Comparison of ENCODE assay signal across 22 cellular contexts in genomic region chr17:53724726-53725125, GRCh38.
DNase-seq lines count a peak whose midpoint lies in the region; ATAC-seq, FAIRE-seq and TF ChIP-seq lines count a peak whose summit lies in the region.
"Had no signal": no experiment of that assay in that cellular context is flagged by ENCODE, and none has a peak within 500 bp of the region (broad histone marks: within the 10 kb centered on the region; RNA-seq: fewer than 3 reads in every experiment).

No MANE protein-coding gene starts in this region.

- H3K14ac ChIP-seq in mesenchymal stem cell (ENCODE audit: low read length in 2 of 2) = no peak overlapping the region

- WGBS in mesenchymal stem cell = 100% methylated on average over 1 of the region's 1 CpG

- peak overlapping the region; percentile 89 for H2BK5ac ChIP-seq in mesenchymal stem cell (ENCODE audit: low read depth, low read length, poor library complexity, severe bottlenecking)

- in situ Hi-C loops in Caki2 (cut with HindIII; ENCODE audit: low pct_unique_long_range_greater_than_20kb, low sequenced_read_pairs) = no loop called here

- H3K4me3 ChIP-seq in astrocyte (ENCODE audit: insufficient read depth, low read depth, low read length) (no peak overlapping the region), mesenchymal stem cell (ENCODE audit: insufficient read depth in 1 of 2, low read depth in 1 of 2, low read length in 2 of 2) (no peak overlapping the region), lower lobe of right lung (no peak overlapping the region)
- H3K4me3 ChIP-seq: BLaER1, GM23338, K562 had no signal

- H2AFZ ChIP-seq in astrocyte (ENCODE audit: low read depth, low read length) (no peak overlapping the region), mesenchymal stem cell (ENCODE audit: low read depth, low read length) (no peak overlapping the region)
- H2AFZ ChIP-seq: GM23338 had no signal

- H3K9me3 ChIP-seq in astrocyte (ENCODE audit: insufficient read depth, low read depth, low read length) (no peaks in the 10 kb centered on the region), mesenchymal stem cell (ENCODE audit: control insufficient read depth, low read length) (peaks cover 9% of the 10 kb centered on the region), lower lobe of right lung (no peaks in the 10 kb centered on the region)

- intact Hi-C loops in lower lobe of right lung (cut with DNase I) = no loop called here

- FAIRE-seq in astrocyte (lab: Jason Lieb, UNC) = no peak
- FAIRE-seq: A204.1, GM12891, GM18507, K562 had no signal

- H3K23ac ChIP-seq in mesenchymal stem cell (ENCODE audit: low read length in 2 of 2) = no peak overlapping the region

- ATAC-seq in lower lobe of right lung = no peak
- ATAC-seq: GM23338, K562, PC-3 had no signal

- TF ChIP-seq CTCF in astrocyte (IDR thresholded peaks at IDR 0.05; ENCODE audit: insufficient read depth, low read depth, low read length) (no peak), lower lobe of right lung (IDR thresholded peaks at IDR 0.05) (no peak)

- no peak overlapping the region for H2BK15ac ChIP-seq in mesenchymal stem cell (ENCODE audit: low read depth, poor library complexity, severe bottlenecking)

- H3K4me2 ChIP-seq in astrocyte (ENCODE audit: low read length) = no peak overlapping the region
- no peak overlapping the region for H3K4me2 ChIP-seq in mesenchymal stem cell (ENCODE audit: low read length, poor library complexity, severe bottlenecking)
- H3K4me2 ChIP-seq: BLaER1, GM23338 had no signal

- H4K91ac ChIP-seq in mesenchymal stem cell (ENCODE audit: low read length) = no peak overlapping the region

- H3K27ac ChIP-seq in astrocyte (ENCODE audit: low read depth, low read length) (no peak overlapping the region), mesenchymal stem cell (ENCODE audit: low read length, poor library complexity, severe bottlenecking) (peak overlapping the region; percentile 86), lower lobe of right lung (no peak overlapping the region)
- H3K27ac ChIP-seq: BLaER1, RWPE1 had no signal

- no peaks in the 10 kb centered on the region for H3K27me3 Mint-ChIP-seq in astrocyte (ENCODE audit: low read depth, unreplicated experiment)
- H3K27me3 Mint-ChIP-seq: CD4-positive, alpha-beta memory T cell had no signal

- no peaks in the 10 kb centered on the region for H4K20me1 ChIP-seq in astrocyte (ENCODE audit: insufficient read depth, low read length)
- H4K20me1 ChIP-seq: BLaER1 had no signal

- no peak overlapping the region for H2BK12ac ChIP-seq in mesenchymal stem cell (ENCODE audit: low read length in 2 of 2)

- no peaks in the 10 kb centered on the region for H3K36me3 Mint-ChIP-seq in astrocyte (ENCODE audit: low read depth, unreplicated experiment)

- peak overlapping the region; percentile 13 for H2AK5ac ChIP-seq in mesenchymal stem cell (ENCODE audit: low read length, severe bottlenecking)

- DNase-seq in Caki2 (ENCODE audit: low read depth) (peak; percentile 73), astrocyte (ENCODE audit: low read depth) (no peak), fibroblast of the conjunctiva (ENCODE audit: low read depth) (peak; percentile 10), mesenchymal stem cell (no peak), iPS-NIHi7 (ENCODE audit: extremely low spot score) (no peak), HuH-7.5 (ENCODE audit: low spot score) (no peak), GM03348 (ENCODE audit: low spot score) (no peak), lower lobe of right lung (no peak)
- DNase-seq: Calu3; CD4-positive, alpha-beta memory T cell; NCI-H1694 treated with DMSO at 0.1 percent for 48 hours; NCI-H2107; NCI-H524; PC-3; SIG-M5 had no signal

- peaks cover 4% of the 10 kb centered on the region for H3K4me1 Mint-ChIP-seq in astrocyte (ENCODE audit: low read depth, unreplicated experiment)
- H3K4me1 Mint-ChIP-seq: CD4-positive, alpha-beta memory T cell; GM23338 had no signal

- H2BK120ac ChIP-seq in mesenchymal stem cell (ENCODE audit: low read depth, low read length) = no peak overlapping the region

- no peaks in the 10 kb centered on the region for H3K79me2 ChIP-seq in astrocyte (ENCODE audit: insufficient read depth, low read length)

- peaks cover 5% of the 10 kb centered on the region for H3K79me1 ChIP-seq in mesenchymal stem cell (replicated peaks; ENCODE audit: low read length, poor library complexity, severe bottlenecking)

- no peak overlapping the region for H4K8ac ChIP-seq in mesenchymal stem cell (ENCODE audit: low read length)

- no peak overlapping the region for H3K18ac ChIP-seq in mesenchymal stem cell (ENCODE audit: low read depth in 1 of 2, low read length in 2 of 2)

- H3K4me3 Mint-ChIP-seq in astrocyte (ENCODE audit: unreplicated experiment) = no peak overlapping the region
- H3K4me3 Mint-ChIP-seq: CD4-positive, alpha-beta memory T cell; GM23338 had no signal

- H3K4me1 ChIP-seq in astrocyte (ENCODE audit: insufficient read depth, low read length) = peaks cover 16% of the 10 kb centered on the region
- H3K4me1 ChIP-seq in mesenchymal stem cell (ENCODE audit: control insufficient read depth, insufficient read depth, low read depth, low read length) = peaks cover 10% of the 10 kb centered on the region
- no peaks in the 10 kb centered on the region for H3K4me1 ChIP-seq in lower lobe of right lung

- peak overlapping the region; percentile 53 for H3K27ac Mint-ChIP-seq in astrocyte (ENCODE audit: unreplicated experiment)
- H3K27ac Mint-ChIP-seq: CD4-positive, alpha-beta memory T cell; GM23338 had no signal

- no peak overlapping the region for H3K4ac ChIP-seq in mesenchymal stem cell (ENCODE audit: low read depth in 1 of 2, low read length in 2 of 2)

- H3K36me3 ChIP-seq in astrocyte (ENCODE audit: insufficient read depth, low read length) = no peaks in the 10 kb centered on the region
- H3K36me3 ChIP-seq in mesenchymal stem cell (ENCODE audit: control insufficient read depth in 1 of 2, insufficient read depth in 2 of 2, low read depth in 1 of 2, low read length in 2 of 2) = no peaks in the 10 kb centered on the region
- no peaks in the 10 kb centered on the region for H3K36me3 ChIP-seq in lower lobe of right lung
- H3K36me3 ChIP-seq: BLaER1 had no signal

- no peak overlapping the region for H3K9ac ChIP-seq in astrocyte (ENCODE audit: low read length)
- H3K9ac ChIP-seq in mesenchymal stem cell (ENCODE audit: low read length) = no peak overlapping the region
- H3K9ac ChIP-seq: BLaER1 had no signal

- no peaks in the 10 kb centered on the region for H3K27me3 ChIP-seq in astrocyte (ENCODE audit: insufficient read depth, low read length)
- H3K27me3 ChIP-seq in mesenchymal stem cell (ENCODE audit: control insufficient read depth in 1 of 2, insufficient read depth in 1 of 2, low read length in 2 of 2) = no peaks in the 10 kb centered on the region
- H3K27me3 ChIP-seq in lower lobe of right lung (ENCODE audit: low read depth) = no peaks in the 10 kb centered on the region
- H3K27me3 ChIP-seq: BLaER1 had no signal

- H3K9me3 Mint-ChIP-seq in astrocyte (ENCODE audit: unreplicated experiment) = peaks cover 3% of the 10 kb centered on the region

Comparison
In these comparisons a context has a peak if more than half of its experiments do, and no peak if none do; other contexts are left out.
1. DNase-seq: peak in Caki2 (single experiment) and fibroblast of the conjunctiva (single experiment); none in astrocyte (single experiment), mesenchymal stem cell (single experiment), iPS-NIHi7 (single experiment), HuH-7.5 (single experiment), GM03348 (single experiment) and lower lobe of right lung (single experiment).